16 cellular contexts compared by ENCODE assay signal in genomic region chr20:253447-253846, GRCh38. TPM values are rescaled to one million over a fixed set of nuclear protein-coding genes. Genes with fewer than 3 reads are reported as not detected.
"Had no signal": no experiment of that assay in that cellular context is flagged by ENCODE, and none has a peak within 500 bp of the region (broad histone marks: within the 10 kb centered on the region; RNA-seq: fewer than 3 reads in every experiment).

No MANE protein-coding gene starts in this region.

RNA-seq across cellular contexts. Expression of gene DEFB132, which starts 4.1 kb away (rescaled TPM):
- total RNA-seq: activated B cell treated with CpG ODN at 0.5 μM for 24 hours; activated CD4-positive, alpha-beta memory T cell treated with anti-CD3 and anti-CD28 coated beads, Interleukin-2, amount 10 ng/mL, durations not matched to agents 7 days and 5 days; activated CD4-positive, alpha-beta T cell treated with anti-CD3 and anti-CD28 coated beads, Interleukin-2, amount 10 ng/mL, durations not matched to agents 7 days and 5 days; activated CD8-positive, alpha-beta memory T cell treated with anti-CD3 and anti-CD28 coated beads, Interleukin-2, amount 10 ng/mL, durations not matched to agents 7 days and 5 days; activated CD8-positive, alpha-beta T cell treated with anti-CD3 and anti-CD28 coated beads, Interleukin-2, amount 10 ng/mL, durations not matched to agents 7 days and 5 days; activated naive CD8-positive, alpha-beta T cell treated with anti-CD3 and anti-CD28 coated beads, Interleukin-2, amount 10 ng/mL, durations not matched to agents 7 days and 5 days; activated T-helper 2 cell treated with anti-CD3 and anti-CD28 coated beads, Interferon-gamma antibody, Interleukin-2, Interleukin-4, amounts not matched to agents 10 μg/mL and 5 μg/mL and 100 μg/mL, durations not matched to agents 14 hours and 24 hours and 36 hours; bronchial epithelial cell; cardiac muscle cell; chondrocyte; T-cell; T-helper 1 cell treated with Interleukin-12 subunit alpha and Interleukin-12 subunit beta and Interleukin-4 antibody, amounts not matched to agents 30 ng/mL and 1 ng/mL, for 36 hours; T-helper 17 cell; T-helper 2 cell treated with Interferon-gamma antibody and Interleukin-4, amounts not matched to agents 100 ng/mL and 5 ng/mL, for 36 hours had no signal
- polyA plus RNA-seq: cardiac muscle cell had no signal

RNA-seq across cellular contexts. Expression of gene DEFB129, which starts 26.4 kb away (rescaled TPM):
- total RNA-seq: activated B cell treated with CpG ODN at 0.5 μM for 24 hours; activated CD4-positive, alpha-beta memory T cell treated with anti-CD3 and anti-CD28 coated beads, Interleukin-2, amount 10 ng/mL, durations not matched to agents 7 days and 5 days; activated CD4-positive, alpha-beta T cell treated with anti-CD3 and anti-CD28 coated beads, Interleukin-2, amount 10 ng/mL, durations not matched to agents 7 days and 5 days; activated CD8-positive, alpha-beta memory T cell treated with anti-CD3 and anti-CD28 coated beads, Interleukin-2, amount 10 ng/mL, durations not matched to agents 7 days and 5 days; activated CD8-positive, alpha-beta T cell treated with anti-CD3 and anti-CD28 coated beads, Interleukin-2, amount 10 ng/mL, durations not matched to agents 7 days and 5 days; activated naive CD8-positive, alpha-beta T cell treated with anti-CD3 and anti-CD28 coated beads, Interleukin-2, amount 10 ng/mL, durations not matched to agents 7 days and 5 days; activated T-helper 2 cell treated with anti-CD3 and anti-CD28 coated beads, Interferon-gamma antibody, Interleukin-2, Interleukin-4, amounts not matched to agents 10 μg/mL and 5 μg/mL and 100 μg/mL, durations not matched to agents 14 hours and 24 hours and 36 hours; ascending aorta; bronchial epithelial cell; cardiac muscle cell; chondrocyte; T-cell; T-helper 1 cell treated with Interleukin-12 subunit alpha and Interleukin-12 subunit beta and Interleukin-4 antibody, amounts not matched to agents 30 ng/mL and 1 ng/mL, for 36 hours; T-helper 17 cell; T-helper 2 cell treated with Interferon-gamma antibody and Interleukin-4, amounts not matched to agents 100 ng/mL and 5 ng/mL, for 36 hours had no signal
- polyA plus RNA-seq: adipose tissue, cardiac muscle cell had no signal
